17 cellular contexts compared by ENCODE assay signal in genomic region chr10:119518936-119519335, GRCh38. TPM values are rescaled to one million over a fixed set of nuclear protein-coding genes. Genes with fewer than 3 reads are reported as not detected.
A peak's percentile ranks its signal among the peaks of the same experiment; 100 is the strongest.
DNase-seq lines count a peak whose midpoint lies in the region; ATAC-seq and TF ChIP-seq lines count a peak whose summit lies in the region.
"Had no signal": no experiment of that assay in that cellular context is flagged by ENCODE, and none has a peak within 500 bp of the region (broad histone marks: within the 10 kb centered on the region; RNA-seq: fewer than 3 reads in every experiment).

No MANE protein-coding gene starts in this region.

- no TSS peak for BruUV-seq in Calu3 (replicated peaks; lab: Mats Ljungman, UMichigan)

- peaks cover 62% of the 10 kb centered on the region for H3K36me3 Mint-ChIP-seq in stimulated activated naive CD8-positive, alpha-beta T cell treated with anti-CD3 and anti-CD28 coated beads, Interleukin-15, Interleukin-2, amounts not matched to agents 100 ng/mL and 50 ng/mL, for 24 hours (ENCODE audit: low read depth)
- H3K36me3 Mint-ChIP-seq in activated CD4-positive, alpha-beta memory T cell treated with anti-CD3 and anti-CD28 coated beads for 36 hours, result peaks cover 35% of the 10 kb centered on the region
- no peaks in the 10 kb centered on the region for H3K36me3 Mint-ChIP-seq in Calu3 (ENCODE audit: insufficient read depth, unreplicated experiment)

- peak overlapping the region; percentile 64 for H3K4me3 Mint-ChIP-seq in stimulated activated naive CD8-positive, alpha-beta T cell treated with anti-CD3 and anti-CD28 coated beads, Interleukin-15, Interleukin-2, amounts not matched to agents 100 ng/mL and 50 ng/mL, for 24 hours
- no peak overlapping the region for H3K4me3 Mint-ChIP-seq in activated CD4-positive, alpha-beta memory T cell treated with anti-CD3 and anti-CD28 coated beads for 36 hours
- no peak overlapping the region for H3K4me3 Mint-ChIP-seq in Calu3 (ENCODE audit: low read depth, unreplicated experiment)

- peak overlapping the region; percentile 96 for H3K27ac Mint-ChIP-seq in stimulated activated naive CD8-positive, alpha-beta T cell treated with anti-CD3 and anti-CD28 coated beads, Interleukin-15, Interleukin-2, amounts not matched to agents 100 ng/mL and 50 ng/mL, for 24 hours
- H3K27ac Mint-ChIP-seq in activated CD4-positive, alpha-beta memory T cell treated with anti-CD3 and anti-CD28 coated beads for 36 hours, result peak overlapping the region; percentile 64
- H3K27ac Mint-ChIP-seq in Calu3 (ENCODE audit: unreplicated experiment), result no peak overlapping the region

- no peaks in the 10 kb centered on the region for H3K9me3 Mint-ChIP-seq in stimulated activated naive CD8-positive, alpha-beta T cell treated with anti-CD3 and anti-CD28 coated beads, Interleukin-15, Interleukin-2, amounts not matched to agents 100 ng/mL and 50 ng/mL, for 24 hours
- H3K9me3 Mint-ChIP-seq in activated CD4-positive, alpha-beta memory T cell treated with anti-CD3 and anti-CD28 coated beads for 36 hours, result no peaks in the 10 kb centered on the region
- no peaks in the 10 kb centered on the region for H3K9me3 Mint-ChIP-seq in Calu3 (ENCODE audit: low read depth, unreplicated experiment)

- H3K27me3 Mint-ChIP-seq in stimulated activated naive CD8-positive, alpha-beta T cell treated with anti-CD3 and anti-CD28 coated beads, Interleukin-15, Interleukin-2, amounts not matched to agents 100 ng/mL and 50 ng/mL, for 24 hours, result no peaks in the 10 kb centered on the region
- no peaks in the 10 kb centered on the region for H3K27me3 Mint-ChIP-seq in activated CD4-positive, alpha-beta memory T cell treated with anti-CD3 and anti-CD28 coated beads for 36 hours
- H3K27me3 Mint-ChIP-seq in Calu3 (ENCODE audit: unreplicated experiment), result no peaks in the 10 kb centered on the region

- intact Hi-C loops in activated CD4-positive, alpha-beta memory T cell treated with anti-CD3 and anti-CD28 coated beads for 36 hours (cut with micrococcal nuclease), result loop anchor here (5.0 kb wide), 1 partner anchor 212 kb away; no protein-coding TSS in a partner anchor
- intact Hi-C loops in Calu3 (cut with micrococcal nuclease; ENCODE audit: unreplicated experiment), result no loop called here

- no peak for ATAC-seq in stimulated activated naive CD8-positive, alpha-beta T cell treated with anti-CD3 and anti-CD28 coated beads, Interleukin-15, Interleukin-2, amounts not matched to agents 100 U/mL and 50 U/mL, for 24 hours
- no peak for ATAC-seq in GM19397 (IDR thresholded peaks at IDR 0.05; ENCODE audit: unreplicated experiment)

- CTCF ChIA-PET in activated CD4-positive, alpha-beta memory T cell treated with anti-CD3 and anti-CD28 coated beads for 36 hours (lab: Charles Lee), result interaction anchor here (1.3 to 5.0 kb wide), 3 partner anchors 11 to 320 kb away, joined by 4 to 26 read pairs (median 5); partner anchors contain the start of gene RGS10
- CTCF ChIA-PET in Calu3 (lab: Charles Lee), result no interaction called here

- POLR2A ChIA-PET in activated CD4-positive, alpha-beta memory T cell treated with anti-CD3 and anti-CD28 coated beads for 36 hours (lab: Charles Lee), result interaction anchor here (2.9 kb wide), 1 partner anchor 24 kb away, joined by 20 read pairs; the partner anchor contains the start of gene RGS10

- no peak overlapping the region for H3K4me3 ChIP-seq in coronary artery
- H3K4me3 ChIP-seq: lower lobe of right lung, sigmoid colon had no signal

- H3K27ac ChIP-seq in caudate nucleus (ENCODE audit: low read depth, low read length), result no peak overlapping the region
- H3K27ac ChIP-seq in coronary artery, result no peak overlapping the region

- no peak for DNase-seq in stimulated activated naive CD8-positive, alpha-beta T cell treated with anti-CD3 and anti-CD28 coated beads, Interleukin-15, Interleukin-2, amounts not matched to agents 100 U/mL and 50 U/mL, for 24 hours
- no peak for DNase-seq in activated CD4-positive, alpha-beta memory T cell treated with anti-CD3 and anti-CD28 coated beads for 36 hours
- DNase-seq in islet precursor cell (peak; percentile 78), caudate nucleus (lab: John Stamatoyannopoulos, UW) (no peak), coronary artery (ENCODE audit: low spot score) (no peak), Calu3 (no peak)
- DNase-seq: activated CD8-positive, alpha-beta memory T cell treated with anti-CD3 and anti-CD28 coated beads for 24 hours; DMS53; H7; lower lobe of right lung; NCI-H1092 treated with DMSO at 0.1 percent for 48 hours; NCI-H2171; Right ventricle myocardium superior; sigmoid colon; T-helper 9 cell had no signal

- H3K4me1 Mint-ChIP-seq in stimulated activated naive CD8-positive, alpha-beta T cell treated with anti-CD3 and anti-CD28 coated beads, Interleukin-15, Interleukin-2, amounts not matched to agents 100 ng/mL and 50 ng/mL, for 24 hours (ENCODE audit: low read depth), result peaks cover 91% of the 10 kb centered on the region
- H3K4me1 Mint-ChIP-seq in activated CD4-positive, alpha-beta memory T cell treated with anti-CD3 and anti-CD28 coated beads for 36 hours (ENCODE audit: low read depth), result peaks cover 70% of the 10 kb centered on the region
- H3K4me1 Mint-ChIP-seq in Calu3 (ENCODE audit: low read depth, unreplicated experiment), result no peaks in the 10 kb centered on the region

- no peak for TF ChIP-seq CTCF in coronary artery (IDR thresholded peaks at IDR 0.05)
- no peak for TF ChIP-seq CTCF in Calu3 (IDR thresholded peaks at IDR 0.05; ENCODE audit: unreplicated experiment)

RNA-seq across cellular contexts. Expression of gene RGS10, which starts 23.6 kb away (rescaled TPM):
- total RNA-seq in activated CD4-positive, alpha-beta memory T cell treated with anti-CD3 and anti-CD28 coated beads for 36 hours, result 100 to 1,000 TPM; 158 to 173 TPM
- 8.3 and 10.8 TPM in 2 replicates for total RNA-seq in Calu3 (2022)

Comparison
In these comparisons a context has a peak if more than half of its experiments do, and no peak if none do; other contexts are left out.
1. RNA of gene RGS10, which starts 23.6 kb away (total RNA-seq): 158 to 173 TPM in activated CD4-positive, alpha-beta memory T cell treated with anti-CD3 and anti-CD28 coated beads for 36 hours; 8.3 to 10.8 TPM in Calu3; every median in the first group is over 10 times any median in the second.